In genomic region chr10:113496124-113496523, GRCh38 we compare ENCODE assay signal across 19 cellular contexts. TPM values are rescaled to one million over a fixed set of nuclear protein-coding genes. Genes with fewer than 3 reads are reported as not detected.
"Had no signal": no experiment of that assay in that cellular context is flagged by ENCODE, and none has a peak within 500 bp of the region (broad histone marks: within the 10 kb centered on the region; RNA-seq: fewer than 3 reads in every experiment).

No MANE protein-coding gene starts in this region.

- H3K36me3 ChIP-seq: gastroesophageal sphincter, prostate gland, sigmoid colon, SJSA1, stomach, transverse colon had no signal

- DNase-seq: activated CD8-positive, alpha-beta T cell treated with anti-CD3 and anti-CD28 coated beads for 36 hours; activated naive CD4-positive, alpha-beta T cell treated with anti-CD3 and anti-CD28 coated beads for 36 hours; kidney glomerular epithelial cell; naive thymus-derived CD4-positive, alpha-beta T cell; occipital lobe; sigmoid colon; stimulated activated CD4-positive, alpha-beta T cell treated with anti-CD3 and anti-CD28 coated beads, Interleukin-4, amount 100 ng/mL, for 4 hours; stomach; T-helper 9 cell; transverse colon had no signal

- H3K4me1 ChIP-seq: prostate gland, SJSA1, transverse colon had no signal

- H3K9me3 Mint-ChIP-seq: activated CD8-positive, alpha-beta T cell treated with anti-CD3 and anti-CD28 coated beads for 36 hours; activated naive CD4-positive, alpha-beta T cell treated with anti-CD3 and anti-CD28 coated beads for 36 hours; activated T-helper 1 cell treated with anti-CD3 and anti-CD28 coated beads, Interleukin-12 subunit alpha, Interleukin-12 subunit beta, Interleukin-2, Interleukin-4 antibody, amounts not matched to agents 30 ng/mL and 10 ng/mL and 1 ng/mL, durations not matched to agents 14 hours and 24 hours and 36 hours had no signal

- H3K4me3 ChIP-seq: gastroesophageal sphincter, lung, prostate gland, sigmoid colon, SJSA1, stomach, transverse colon had no signal

- ATAC-seq: activated CD8-positive, alpha-beta T cell treated with anti-CD3 and anti-CD28 coated beads for 36 hours; gastroesophageal sphincter; naive thymus-derived CD4-positive, alpha-beta T cell had no signal

- H3K27ac ChIP-seq: gastroesophageal sphincter, prostate gland, sigmoid colon, SJSA1, stomach, transverse colon had no signal

- H3K9me3 ChIP-seq: gastroesophageal sphincter, prostate gland, sigmoid colon, SJSA1, stomach, transverse colon had no signal

- H3K36me3 Mint-ChIP-seq: naive thymus-derived CD4-positive, alpha-beta T cell had no signal

- H3K27ac Mint-ChIP-seq: activated CD8-positive, alpha-beta T cell treated with anti-CD3 and anti-CD28 coated beads for 36 hours; activated naive CD4-positive, alpha-beta T cell treated with anti-CD3 and anti-CD28 coated beads for 36 hours; activated T-helper 1 cell treated with anti-CD3 and anti-CD28 coated beads, Interleukin-12 subunit alpha, Interleukin-12 subunit beta, Interleukin-2, Interleukin-4 antibody, amounts not matched to agents 30 ng/mL and 10 ng/mL and 1 ng/mL, durations not matched to agents 14 hours and 24 hours and 36 hours; naive thymus-derived CD4-positive, alpha-beta T cell had no signal

- H3K27me3 ChIP-seq: gastroesophageal sphincter, sigmoid colon, stomach, transverse colon had no signal

- H3K4me3 Mint-ChIP-seq: activated CD8-positive, alpha-beta T cell treated with anti-CD3 and anti-CD28 coated beads for 36 hours; activated naive CD4-positive, alpha-beta T cell treated with anti-CD3 and anti-CD28 coated beads for 36 hours; activated T-helper 1 cell treated with anti-CD3 and anti-CD28 coated beads, Interleukin-12 subunit alpha, Interleukin-12 subunit beta, Interleukin-2, Interleukin-4 antibody, amounts not matched to agents 30 ng/mL and 10 ng/mL and 1 ng/mL, durations not matched to agents 14 hours and 24 hours and 36 hours; naive thymus-derived CD4-positive, alpha-beta T cell had no signal

RNA-seq across cellular contexts. Expression of gene HABP2, which starts 56.7 kb away (rescaled TPM):
- total RNA-seq: activated CD8-positive, alpha-beta T cell treated with anti-CD3 and anti-CD28 coated beads for 36 hours; activated naive CD4-positive, alpha-beta T cell treated with anti-CD3 and anti-CD28 coated beads for 36 hours; activated T-helper 1 cell treated with anti-CD3 and anti-CD28 coated beads, Interleukin-12 subunit alpha, Interleukin-12 subunit beta, Interleukin-2, Interleukin-4 antibody, amounts not matched to agents 30 ng/mL and 10 ng/mL and 1 ng/mL, durations not matched to agents 14 hours and 24 hours and 36 hours; cardiac septum; endothelial cell of umbilical vein; fibroblast of lung; gastroesophageal sphincter; mononuclear cell; naive thymus-derived CD4-positive, alpha-beta T cell; sigmoid colon; SJSA1; transverse colon had no signal
- polyA plus RNA-seq: fibroblast of lung; naive thymus-derived CD4-positive, alpha-beta T cell; sigmoid colon had no signal
